33 cellular contexts compared by ENCODE assay signal in genomic region chr20:56094228-56094627, GRCh38.
"Had no signal": no experiment of that assay in that cellular context is flagged by ENCODE, and none has a peak within 500 bp of the region (broad histone marks: within the 10 kb centered on the region; RNA-seq: fewer than 3 reads in every experiment).

No MANE protein-coding gene starts in this region.

- DNase-seq: Karpas-422, Kasumi-1, MG63, MM.1S, MV-4-11, NCI-H1048, NCI-H1092, NCI-H1092 treated with DMSO at 0.1 percent for 48 hours, NCI-H1105, NCI-H1105 treated with DMSO at 0.1 percent for 48 hours, NCI-H1417, NCI-H1417 treated with DMSO at 0.1 percent for 48 hours, NCI-H1436, NCI-H1436 treated with DMSO at 0.1 percent for 48 hours, NCI-H146, NCI-H1694, NCI-H1694 treated with DMSO at 0.1 percent for 48 hours, NCI-H187, NCI-H187 treated with DMSO at 0.1 percent for 48 hours, NCI-H1930, NCI-H2029, NCI-H2029 treated with DMSO at 0.1 percent for 48 hours, NCI-H2081, NCI-H2081 treated with DMSO at 0.1 percent for 48 hours, NCI-H2107, NCI-H2171, NCI-H2171 treated with DMSO at 0.1 percent for 48 hours, NCI-H2227 treated with DMSO at 0.1 percent for 48 hours, NCI-H226, NCI-H345, NCI-H446, NCI-H446 treated with DMSO at 0.1 percent for 48 hours, NCI-H510A had no signal
